Comparison of ENCODE assay signal across 9 cellular contexts in the genomic region with DNA sequence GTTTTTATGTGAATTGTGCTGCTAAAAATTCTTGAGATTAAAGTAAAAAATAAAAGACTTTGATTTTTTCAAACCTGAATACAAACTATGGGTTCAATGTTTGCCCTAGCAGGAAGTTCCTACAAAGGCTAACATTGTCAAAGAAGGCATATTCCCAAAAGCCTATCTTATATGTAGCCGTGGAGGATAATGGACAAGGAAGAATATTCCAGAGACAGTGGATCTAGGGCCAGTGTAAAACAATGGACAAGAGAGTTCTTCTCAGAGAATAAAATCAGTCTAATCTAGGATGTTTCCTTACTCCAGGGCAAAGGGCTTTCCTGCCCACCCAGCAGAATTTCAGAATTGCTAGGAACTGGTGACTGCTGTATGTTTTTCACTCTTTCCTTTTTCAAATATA.
"Had no signal": no experiment of that assay in that cellular context is flagged by ENCODE, and none has a peak within 500 bp of the region (broad histone marks: within the 10 kb centered on the region; RNA-seq: fewer than 3 reads in every experiment).

No MANE protein-coding gene starts in this region.

- H3K4me1 ChIP-seq: HAP-1 had no signal

- H3K4me3 Mint-ChIP-seq: HFFc6, IgD-negative memory B cell had no signal

- ATAC-seq: HCT116, HepG2 had no signal

- DNase-seq: GM23248, GOT3, H7, HFFc6, KBM-7 had no signal

- H3K9me3 ChIP-seq: HAP-1 had no signal

- H3K9me3 Mint-ChIP-seq: HFFc6 had no signal

- H3K27ac Mint-ChIP-seq: HFFc6, IgD-negative memory B cell had no signal

- H3K27me3 Mint-ChIP-seq: IgD-negative memory B cell had no signal

- H3K4me3 ChIP-seq: GM23248, HAP-1 had no signal

- H3K36me3 ChIP-seq: HAP-1 had no signal
